Comparison of ENCODE assay signal across 1 cellular context in the genomic region with DNA sequence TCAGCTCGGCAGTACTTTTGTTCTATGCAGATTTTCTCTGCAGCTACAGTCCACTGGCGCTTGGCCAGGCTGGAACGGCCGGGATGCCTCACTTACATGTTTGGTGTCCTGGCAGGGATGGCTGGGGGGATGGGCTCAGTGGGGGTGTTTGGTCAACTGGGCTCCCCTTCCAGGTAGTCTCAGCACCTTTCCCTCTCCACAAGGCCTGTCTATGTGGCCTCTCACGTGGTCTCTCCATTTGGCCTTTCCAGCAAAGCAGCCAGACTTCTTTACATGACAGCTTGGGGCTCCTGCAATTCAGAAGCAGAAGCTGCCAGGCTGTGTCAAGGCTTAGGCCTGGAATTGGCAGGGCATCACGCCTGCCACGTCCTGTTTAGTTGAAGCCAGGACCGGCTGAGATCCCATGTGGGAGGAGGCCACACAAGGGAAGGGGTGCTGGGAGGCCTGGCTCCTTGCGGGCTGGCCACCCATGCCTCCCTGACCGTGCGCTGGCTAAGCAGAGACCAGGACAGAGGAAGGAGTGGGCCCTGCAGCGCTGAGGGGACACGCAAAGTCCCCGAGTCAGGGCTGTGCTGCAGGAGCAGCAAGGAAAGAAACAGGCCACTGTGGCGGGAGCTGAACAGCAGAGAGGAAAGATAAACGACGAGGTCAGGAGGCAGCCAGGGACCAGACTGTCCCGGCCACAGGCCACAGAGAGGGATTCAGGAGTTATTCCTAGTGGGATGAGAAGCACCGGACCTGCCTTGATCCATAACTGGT.
TF ChIP-seq lines count a peak whose summit lies in the region.

No MANE protein-coding gene starts in this region.

TF ChIP-seq in HepG2, 621 proteins besides CTCF, POLR2A, EP300 and RAD21 (continued from another document and continues in another):
- TF ChIP-seq, protein P1, sequence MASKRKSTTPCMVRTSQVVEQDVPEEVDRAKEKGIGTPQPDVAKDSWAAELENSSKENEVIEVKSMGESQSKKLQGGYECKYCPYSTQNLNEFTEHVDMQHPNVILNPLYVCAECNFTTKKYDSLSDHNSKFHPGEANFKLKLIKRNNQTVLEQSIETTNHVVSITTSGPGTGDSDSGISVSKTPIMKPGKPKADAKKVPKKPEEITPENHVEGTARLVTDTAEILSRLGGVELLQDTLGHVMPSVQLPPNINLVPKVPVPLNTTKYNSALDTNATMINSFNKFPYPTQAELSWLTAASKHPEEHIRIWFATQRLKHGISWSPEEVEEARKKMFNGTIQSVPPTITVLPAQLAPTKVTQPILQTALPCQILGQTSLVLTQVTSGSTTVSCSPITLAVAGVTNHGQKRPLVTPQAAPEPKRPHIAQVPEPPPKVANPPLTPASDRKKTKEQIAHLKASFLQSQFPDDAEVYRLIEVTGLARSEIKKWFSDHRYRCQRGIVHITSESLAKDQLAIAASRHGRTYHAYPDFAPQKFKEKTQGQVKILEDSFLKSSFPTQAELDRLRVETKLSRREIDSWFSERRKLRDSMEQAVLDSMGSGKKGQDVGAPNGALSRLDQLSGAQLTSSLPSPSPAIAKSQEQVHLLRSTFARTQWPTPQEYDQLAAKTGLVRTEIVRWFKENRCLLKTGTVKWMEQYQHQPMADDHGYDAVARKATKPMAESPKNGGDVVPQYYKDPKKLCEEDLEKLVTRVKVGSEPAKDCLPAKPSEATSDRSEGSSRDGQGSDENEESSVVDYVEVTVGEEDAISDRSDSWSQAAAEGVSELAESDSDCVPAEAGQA (IDR thresholded peaks at IDR 0.05; ENCODE audit: low read depth), result no peak
- TF ChIP-seq, protein P1 (CRISPR knock-in tag; IDR thresholded peaks at IDR 0.05; ENCODE audit: borderline replicate concordance), result no peak
- TF ChIP-seq MTF1 (CRISPR knock-in tag; IDR thresholded peaks at IDR 0.05), result no peak
- TF ChIP-seq SCMH1 (CRISPR knock-in tag; IDR thresholded peaks at IDR 0.05; ENCODE audit: borderline replicate concordance), result no peak
- no peak for TF ChIP-seq SMAD1 (CRISPR knock-in tag; IDR thresholded peaks at IDR 0.05; ENCODE audit: borderline replicate concordance, low read depth)
- peak; percentile 20; the same call in 1 of the 2 replicates for TF ChIP-seq RXRA (CRISPR knock-in tag; IDR thresholded peaks at IDR 0.05)
- peak; percentile 74; the same call in 1 of the 2 replicates for TF ChIP-seq MATR3 (CRISPR knock-in tag; IDR thresholded peaks at IDR 0.05)
- TF ChIP-seq ZNF720 (CRISPR knock-in tag; IDR thresholded peaks at IDR 0.05), result no peak
- TF ChIP-seq, protein P2, sequence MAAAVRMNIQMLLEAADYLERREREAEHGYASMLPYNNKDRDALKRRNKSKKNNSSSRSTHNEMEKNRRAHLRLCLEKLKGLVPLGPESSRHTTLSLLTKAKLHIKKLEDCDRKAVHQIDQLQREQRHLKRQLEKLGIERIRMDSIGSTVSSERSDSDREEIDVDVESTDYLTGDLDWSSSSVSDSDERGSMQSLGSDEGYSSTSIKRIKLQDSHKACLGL (CRISPR knock-in tag; IDR thresholded peaks at IDR 0.05), result peak; percentile 52
- TF ChIP-seq, protein P3, sequence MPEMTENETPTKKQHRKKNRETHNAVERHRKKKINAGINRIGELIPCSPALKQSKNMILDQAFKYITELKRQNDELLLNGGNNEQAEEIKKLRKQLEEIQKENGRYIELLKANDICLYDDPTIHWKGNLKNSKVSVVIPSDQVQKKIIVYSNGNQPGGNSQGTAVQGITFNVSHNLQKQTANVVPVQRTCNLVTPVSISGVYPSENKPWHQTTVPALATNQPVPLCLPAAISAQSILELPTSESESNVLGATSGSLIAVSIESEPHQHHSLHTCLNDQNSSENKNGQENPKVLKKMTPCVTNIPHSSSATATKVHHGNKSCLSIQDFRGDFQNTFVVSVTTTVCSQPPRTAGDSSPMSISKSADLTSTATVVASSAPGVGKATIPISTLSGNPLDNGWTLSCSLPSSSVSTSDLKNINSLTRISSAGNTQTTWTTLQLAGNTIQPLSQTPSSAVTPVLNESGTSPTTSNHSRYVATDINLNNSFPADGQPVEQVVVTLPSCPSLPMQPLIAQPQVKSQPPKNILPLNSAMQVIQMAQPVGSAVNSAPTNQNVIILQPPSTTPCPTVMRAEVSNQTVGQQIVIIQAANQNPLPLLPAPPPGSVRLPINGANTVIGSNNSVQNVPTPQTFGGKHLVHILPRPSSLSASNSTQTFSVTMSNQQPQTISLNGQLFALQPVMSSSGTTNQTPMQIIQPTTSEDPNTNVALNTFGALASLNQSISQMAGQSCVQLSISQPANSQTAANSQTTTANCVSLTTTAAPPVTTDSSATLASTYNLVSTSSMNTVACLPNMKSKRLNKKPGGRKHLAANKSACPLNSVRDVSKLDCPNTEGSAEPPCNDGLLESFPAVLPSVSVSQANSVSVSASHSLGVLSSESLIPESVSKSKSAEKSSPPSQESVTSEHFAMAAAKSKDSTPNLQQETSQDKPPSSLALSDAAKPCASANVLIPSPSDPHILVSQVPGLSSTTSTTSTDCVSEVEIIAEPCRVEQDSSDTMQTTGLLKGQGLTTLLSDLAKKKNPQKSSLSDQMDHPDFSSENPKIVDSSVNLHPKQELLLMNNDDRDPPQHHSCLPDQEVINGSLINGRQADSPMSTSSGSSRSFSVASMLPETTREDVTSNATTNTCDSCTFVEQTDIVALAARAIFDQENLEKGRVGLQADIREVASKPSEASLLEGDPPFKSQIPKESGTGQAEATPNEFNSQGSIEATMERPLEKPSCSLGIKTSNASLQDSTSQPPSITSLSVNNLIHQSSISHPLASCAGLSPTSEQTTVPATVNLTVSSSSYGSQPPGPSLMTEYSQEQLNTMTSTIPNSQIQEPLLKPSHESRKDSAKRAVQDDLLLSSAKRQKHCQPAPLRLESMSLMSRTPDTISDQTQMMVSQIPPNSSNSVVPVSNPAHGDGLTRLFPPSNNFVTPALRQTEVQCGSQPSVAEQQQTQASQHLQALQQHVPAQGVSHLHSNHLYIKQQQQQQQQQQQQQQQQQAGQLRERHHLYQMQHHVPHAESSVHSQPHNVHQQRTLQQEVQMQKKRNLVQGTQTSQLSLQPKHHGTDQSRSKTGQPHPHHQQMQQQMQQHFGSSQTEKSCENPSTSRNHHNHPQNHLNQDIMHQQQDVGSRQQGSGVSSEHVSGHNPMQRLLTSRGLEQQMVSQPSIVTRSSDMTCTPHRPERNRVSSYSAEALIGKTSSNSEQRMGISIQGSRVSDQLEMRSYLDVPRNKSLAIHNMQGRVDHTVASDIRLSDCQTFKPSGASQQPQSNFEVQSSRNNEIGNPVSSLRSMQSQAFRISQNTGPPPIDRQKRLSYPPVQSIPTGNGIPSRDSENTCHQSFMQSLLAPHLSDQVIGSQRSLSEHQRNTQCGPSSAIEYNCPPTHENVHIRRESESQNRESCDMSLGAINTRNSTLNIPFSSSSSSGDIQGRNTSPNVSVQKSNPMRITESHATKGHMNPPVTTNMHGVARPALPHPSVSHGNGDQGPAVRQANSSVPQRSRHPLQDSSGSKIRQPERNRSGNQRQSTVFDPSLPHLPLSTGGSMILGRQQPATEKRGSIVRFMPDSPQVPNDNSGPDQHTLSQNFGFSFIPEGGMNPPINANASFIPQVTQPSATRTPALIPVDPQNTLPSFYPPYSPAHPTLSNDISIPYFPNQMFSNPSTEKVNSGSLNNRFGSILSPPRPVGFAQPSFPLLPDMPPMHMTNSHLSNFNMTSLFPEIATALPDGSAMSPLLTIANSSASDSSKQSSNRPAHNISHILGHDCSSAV (CRISPR knock-in tag; IDR thresholded peaks at IDR 0.05; ENCODE audit: borderline replicate concordance), result no peak
- TF ChIP-seq ZNF616 (CRISPR knock-in tag; IDR thresholded peaks at IDR 0.05; ENCODE audit: low read depth), result peak; percentile 82; the same call in 1 of the 2 replicates
- TF ChIP-seq ZC3H4 (CRISPR knock-in tag; IDR thresholded peaks at IDR 0.05; ENCODE audit: borderline replicate concordance), result no peak
- TF ChIP-seq ZNF703 (CRISPR knock-in tag; IDR thresholded peaks at IDR 0.05; ENCODE audit: borderline replicate concordance), result no peak
- no peak for TF ChIP-seq TAF15 (IDR thresholded peaks at IDR 0.05; ENCODE audit: low read depth, low read length, poor library complexity, severe bottlenecking)
- TF ChIP-seq HES4 (CRISPR knock-in tag; IDR thresholded peaks at IDR 0.05; ENCODE audit: borderline replicate concordance), result no peak
- no peak for TF ChIP-seq ZNF564 (CRISPR knock-in tag; IDR thresholded peaks at IDR 0.05)
- TF ChIP-seq, protein P4, sequence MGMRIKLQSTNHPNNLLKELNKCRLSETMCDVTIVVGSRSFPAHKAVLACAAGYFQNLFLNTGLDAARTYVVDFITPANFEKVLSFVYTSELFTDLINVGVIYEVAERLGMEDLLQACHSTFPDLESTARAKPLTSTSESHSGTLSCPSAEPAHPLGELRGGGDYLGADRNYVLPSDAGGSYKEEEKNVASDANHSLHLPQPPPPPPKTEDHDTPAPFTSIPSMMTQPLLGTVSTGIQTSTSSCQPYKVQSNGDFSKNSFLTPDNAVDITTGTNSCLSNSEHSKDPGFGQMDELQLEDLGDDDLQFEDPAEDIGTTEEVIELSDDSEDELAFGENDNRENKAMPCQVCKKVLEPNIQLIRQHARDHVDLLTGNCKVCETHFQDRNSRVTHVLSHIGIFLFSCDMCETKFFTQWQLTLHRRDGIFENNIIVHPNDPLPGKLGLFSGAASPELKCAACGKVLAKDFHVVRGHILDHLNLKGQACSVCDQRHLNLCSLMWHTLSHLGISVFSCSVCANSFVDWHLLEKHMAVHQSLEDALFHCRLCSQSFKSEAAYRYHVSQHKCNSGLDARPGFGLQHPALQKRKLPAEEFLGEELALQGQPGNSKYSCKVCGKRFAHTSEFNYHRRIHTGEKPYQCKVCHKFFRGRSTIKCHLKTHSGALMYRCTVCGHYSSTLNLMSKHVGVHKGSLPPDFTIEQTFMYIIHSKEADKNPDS (CRISPR knock-in tag; IDR thresholded peaks at IDR 0.05), result no peak
- TF ChIP-seq BORCS8-MEF2B (CRISPR knock-in tag; IDR thresholded peaks at IDR 0.05), result peak; percentile 33; the same call in 1 of the 2 replicates
- TF ChIP-seq, protein P5, sequence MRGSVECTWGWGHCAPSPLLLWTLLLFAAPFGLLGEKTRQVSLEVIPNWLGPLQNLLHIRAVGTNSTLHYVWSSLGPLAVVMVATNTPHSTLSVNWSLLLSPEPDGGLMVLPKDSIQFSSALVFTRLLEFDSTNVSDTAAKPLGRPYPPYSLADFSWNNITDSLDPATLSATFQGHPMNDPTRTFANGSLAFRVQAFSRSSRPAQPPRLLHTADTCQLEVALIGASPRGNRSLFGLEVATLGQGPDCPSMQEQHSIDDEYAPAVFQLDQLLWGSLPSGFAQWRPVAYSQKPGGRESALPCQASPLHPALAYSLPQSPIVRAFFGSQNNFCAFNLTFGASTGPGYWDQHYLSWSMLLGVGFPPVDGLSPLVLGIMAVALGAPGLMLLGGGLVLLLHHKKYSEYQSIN (CRISPR knock-in tag; IDR thresholded peaks at IDR 0.05; ENCODE audit: borderline replicate concordance), result no peak
- TF ChIP-seq, protein P6, sequence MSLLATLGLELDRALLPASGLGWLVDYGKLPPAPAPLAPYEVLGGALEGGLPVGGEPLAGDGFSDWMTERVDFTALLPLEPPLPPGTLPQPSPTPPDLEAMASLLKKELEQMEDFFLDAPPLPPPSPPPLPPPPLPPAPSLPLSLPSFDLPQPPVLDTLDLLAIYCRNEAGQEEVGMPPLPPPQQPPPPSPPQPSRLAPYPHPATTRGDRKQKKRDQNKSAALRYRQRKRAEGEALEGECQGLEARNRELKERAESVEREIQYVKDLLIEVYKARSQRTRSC (CRISPR knock-in tag; IDR thresholded peaks at IDR 0.05; ENCODE audit: low read depth), result no peak
- TF ChIP-seq, protein P7, sequence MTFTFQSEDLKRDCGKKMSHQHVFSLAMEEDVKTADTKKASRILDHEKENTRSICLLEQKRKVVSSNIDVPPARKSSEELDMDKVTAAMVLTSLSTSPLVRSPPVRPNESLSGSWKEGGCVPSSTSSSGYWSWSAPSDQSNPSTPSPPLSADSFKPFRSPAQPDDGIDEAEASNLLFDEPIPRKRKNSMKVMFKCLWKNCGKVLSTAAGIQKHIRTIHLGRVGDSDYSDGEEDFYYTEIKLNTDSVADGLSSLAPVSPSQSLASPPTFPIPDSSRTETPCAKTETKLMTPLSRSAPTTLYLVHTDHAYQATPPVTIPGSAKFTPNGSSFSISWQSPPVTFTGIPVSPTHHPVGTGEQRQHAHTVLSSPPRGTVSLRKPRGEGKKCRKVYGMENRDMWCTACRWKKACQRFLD (CRISPR knock-in tag; IDR thresholded peaks at IDR 0.05; ENCODE audit: borderline replicate concordance), result peak; percentile 64; the same call in 1 of the 2 replicates
- no peak for TF ChIP-seq TCF7L2 (IDR thresholded peaks at IDR 0.05; ENCODE audit: low read depth, low read length)
- no peak for TF ChIP-seq MAFK (conservative IDR thresholded peaks at IDR 0.05 in 1 of 2, IDR thresholded peaks at IDR 0.05 in 1 of 2; ENCODE audit: low read length in 2 of 2)
- no peak for TF ChIP-seq SATB2 (CRISPR knock-in tag; IDR thresholded peaks at IDR 0.05)
- TF ChIP-seq ZNF678 (CRISPR knock-in tag; IDR thresholded peaks at IDR 0.05), result no peak
- TF ChIP-seq ZNF883 (CRISPR knock-in tag; IDR thresholded peaks at IDR 0.05; ENCODE audit: not compliant biosample characterization), result peak; percentile 23
- TF ChIP-seq TCF7 (IDR thresholded peaks at IDR 0.05; ENCODE audit: low read depth), result no peak
